ENCODE assay signal across 8 cellular contexts in the genomic region with DNA sequence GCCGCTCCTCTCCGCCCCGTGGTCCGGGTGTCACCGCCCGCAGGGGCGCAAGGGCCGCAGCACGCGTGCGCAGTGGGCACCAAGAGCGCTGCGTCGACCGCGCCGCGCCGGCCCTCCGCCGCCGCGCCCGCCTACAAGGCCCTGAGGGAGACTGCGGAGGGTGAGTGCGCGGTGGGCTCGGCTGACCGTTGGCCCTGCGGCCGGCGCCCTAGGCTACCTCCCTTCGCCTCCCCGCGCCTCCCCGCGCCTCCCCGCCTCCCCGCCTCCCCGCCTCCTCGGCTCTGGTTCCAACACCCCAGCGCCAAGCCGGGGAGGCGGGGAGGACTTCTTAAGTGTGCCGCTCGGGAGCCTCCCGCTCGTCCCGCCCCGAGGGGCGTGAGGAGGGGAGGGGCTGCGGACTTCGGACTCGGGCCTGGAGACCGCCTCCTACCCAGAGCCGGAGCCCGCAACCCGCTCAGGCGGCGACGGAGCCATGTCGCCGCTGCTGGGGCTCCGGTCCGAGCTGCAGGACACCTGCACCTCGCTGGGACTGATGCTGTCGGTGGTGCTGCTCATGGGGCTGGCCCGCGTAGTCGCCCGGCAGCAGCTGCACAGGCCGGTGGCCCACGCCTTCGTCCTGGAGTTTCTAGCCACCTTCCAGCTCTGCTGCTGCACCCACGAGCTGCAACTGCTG. TPM values are rescaled to one million over a fixed set of nuclear protein-coding genes. Genes with fewer than 3 reads are reported as not detected.
A peak's percentile ranks its signal among the peaks of the same experiment; 100 is the strongest.
DNase-seq lines count a peak whose midpoint lies in the region; ATAC-seq lines count a peak whose summit lies in the region.

A gene with protein sequence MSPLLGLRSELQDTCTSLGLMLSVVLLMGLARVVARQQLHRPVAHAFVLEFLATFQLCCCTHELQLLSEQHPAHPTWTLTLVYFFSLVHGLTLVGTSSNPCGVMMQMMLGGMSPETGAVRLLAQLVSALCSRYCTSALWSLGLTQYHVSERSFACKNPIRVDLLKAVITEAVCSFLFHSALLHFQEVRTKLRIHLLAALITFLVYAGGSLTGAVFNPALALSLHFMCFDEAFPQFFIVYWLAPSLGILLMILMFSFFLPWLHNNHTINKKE (plus strand): TSS at position 433 of the 673 bp plus-strand sequence. CDS start 40 bp downstream, at position 473.

- peak within 1 kb of the TSS; percentile 99 for H3K4me2 ChIP-seq in skeletal muscle satellite cell (ENCODE audit: low read length)

- H3K9ac ChIP-seq in skeletal muscle satellite cell (ENCODE audit: low read depth, low read length), result peak within 1 kb of the TSS; percentile 77

- in situ Hi-C loops in T47D (cut with HindIII; ENCODE audit: low pct_unique_long_range_greater_than_20kb, low sequenced_read_pairs), result no loop called here

- H3K9me3 ChIP-seq in skeletal muscle satellite cell (replicated peaks; ENCODE audit: low read length), result no peaks in the 10 kb centered on the region

- ATAC-seq in HG02970 (IDR thresholded peaks at IDR 0.05; ENCODE audit: low FRiP score, unreplicated experiment), result peak; percentile 76

- H3K27me3 ChIP-seq in skeletal muscle satellite cell (ENCODE audit: control insufficient read depth, insufficient read depth, low read length), result no peaks in the 10 kb centered on the region

- peak within 1 kb of the TSS; percentile 90 for H3K4me3 ChIP-seq in skeletal muscle satellite cell (ENCODE audit: low read length)

- DNase-seq in NK-92 treated with Interleukin-12 subunit alpha and Interleukin-12 subunit beta, amount 100 ng/mL, for 24 hours (lab: John Stamatoyannopoulos, UW), result peak; percentile 16
- no peak for DNase-seq in NK-92 (lab: John Stamatoyannopoulos, UW; ENCODE audit: unreplicated experiment)
- DNase-seq in NCI-H1930 (lab: John Stamatoyannopoulos, UW), result peak; percentile 72 to 85
- peak; percentile 79 for DNase-seq in UCSD-AML1 (lab: John Stamatoyannopoulos, UW; ENCODE audit: unreplicated experiment)
- DNase-seq in T47D (ENCODE audit: low read depth in 1 of 2, low spot score in 1 of 2), result peak; percentile 86 to 97
- DNase-seq in iPS-NIHi7 (ENCODE audit: extremely low spot score), result peak; percentile 94

- peaks cover 14% of the 10 kb centered on the region for H3K4me1 ChIP-seq in skeletal muscle satellite cell (ENCODE audit: control insufficient read depth, insufficient read depth, low read length)

- H3K36me3 ChIP-seq in skeletal muscle satellite cell (ENCODE audit: insufficient read depth, low read length), result no peaks in the 10 kb centered on the region

RNA-seq across cellular contexts. Expression of the gene that starts here (rescaled TPM):
- total RNA-seq in skeletal muscle satellite cell (2012; rRNA removed), result 0.22 and 0.51 TPM in 2 replicates
